In the genomic region with DNA sequence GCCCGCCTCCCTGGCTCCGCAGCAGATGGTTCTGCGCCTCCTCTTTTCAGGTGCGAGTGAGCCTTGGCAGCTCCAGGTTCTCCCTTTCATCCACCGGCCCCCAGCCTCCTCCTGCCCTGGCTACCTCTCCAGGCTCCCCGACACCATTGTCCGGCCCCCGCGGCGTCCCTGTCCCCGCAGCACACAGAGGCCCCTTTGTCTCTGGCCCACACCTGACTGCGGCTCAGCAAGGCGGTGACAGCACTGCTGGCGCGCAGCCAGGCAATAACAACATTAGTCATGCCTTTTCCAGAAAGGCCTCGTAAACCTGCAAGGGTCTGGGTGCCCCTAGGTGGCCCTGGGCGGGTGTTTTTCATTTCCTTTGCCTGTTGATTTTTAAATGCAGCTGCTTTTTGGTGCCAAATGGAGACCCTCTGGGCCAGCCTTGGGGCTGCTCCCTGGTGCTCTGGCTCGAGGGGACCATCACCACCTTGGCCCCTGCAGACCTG, we compare ENCODE assay signal across 1 cellular context.
TF ChIP-seq lines count a peak whose summit lies in the region.

No MANE protein-coding gene starts in this region.

TF ChIP-seq in HepG2, 621 proteins besides CTCF, POLR2A, EP300 and RAD21 (continued from another document and continues in another):
- 0 out of 2 replicates have a peak, but pooled peaks have one; percentile 29 for TF ChIP-seq KDM5B (CRISPR knock-in tag; IDR thresholded peaks at IDR 0.05; ENCODE audit: borderline replicate concordance)
- no peak for TF ChIP-seq ZNF674 (CRISPR knock-in tag; IDR thresholded peaks at IDR 0.05; ENCODE audit: low read depth)
- TF ChIP-seq, protein P1, sequence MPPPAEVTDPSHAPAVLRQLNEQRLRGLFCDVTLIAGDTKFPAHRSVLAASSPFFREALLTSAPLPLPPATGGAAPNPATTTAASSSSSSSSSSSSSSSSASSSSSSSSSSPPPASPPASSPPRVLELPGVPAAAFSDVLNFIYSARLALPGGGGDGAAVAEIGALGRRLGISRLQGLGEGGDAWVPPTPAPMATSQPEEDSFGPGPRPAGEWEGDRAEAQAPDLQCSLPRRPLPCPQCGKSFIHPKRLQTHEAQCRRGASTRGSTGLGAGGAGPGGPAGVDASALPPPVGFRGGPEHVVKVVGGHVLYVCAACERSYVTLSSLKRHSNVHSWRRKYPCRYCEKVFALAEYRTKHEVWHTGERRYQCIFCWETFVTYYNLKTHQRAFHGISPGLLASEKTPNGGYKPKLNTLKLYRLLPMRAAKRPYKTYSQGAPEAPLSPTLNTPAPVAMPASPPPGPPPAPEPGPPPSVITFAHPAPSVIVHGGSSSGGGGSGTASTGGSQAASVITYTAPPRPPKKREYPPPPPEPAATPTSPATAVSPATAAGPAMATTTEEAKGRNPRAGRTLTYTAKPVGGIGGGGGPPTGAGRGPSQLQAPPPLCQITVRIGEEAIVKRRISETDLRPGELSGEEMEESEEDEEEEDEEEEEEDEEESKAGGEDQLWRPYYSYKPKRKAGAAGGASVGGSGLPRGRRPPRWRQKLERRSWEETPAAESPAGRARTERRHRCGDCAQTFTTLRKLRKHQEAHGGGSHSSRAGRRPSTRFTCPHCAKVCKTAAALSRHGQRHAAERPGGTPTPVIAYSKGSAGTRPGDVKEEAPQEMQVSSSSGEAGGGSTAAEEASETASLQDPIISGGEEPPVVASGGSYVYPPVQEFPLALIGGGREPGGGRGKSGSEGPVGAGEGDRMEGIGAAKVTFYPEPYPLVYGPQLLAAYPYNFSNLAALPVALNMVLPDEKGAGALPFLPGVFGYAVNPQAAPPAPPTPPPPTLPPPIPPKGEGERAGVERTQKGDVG (CRISPR knock-in tag; IDR thresholded peaks at IDR 0.05; ENCODE audit: borderline replicate concordance), result no peak
- no peak for TF ChIP-seq ZNF781 (CRISPR knock-in tag; IDR thresholded peaks at IDR 0.05; ENCODE audit: borderline replicate concordance, not compliant biosample characterization)
- TF ChIP-seq SSRP1 (CRISPR knock-in tag; IDR thresholded peaks at IDR 0.05), result no peak
- TF ChIP-seq, protein P2, sequence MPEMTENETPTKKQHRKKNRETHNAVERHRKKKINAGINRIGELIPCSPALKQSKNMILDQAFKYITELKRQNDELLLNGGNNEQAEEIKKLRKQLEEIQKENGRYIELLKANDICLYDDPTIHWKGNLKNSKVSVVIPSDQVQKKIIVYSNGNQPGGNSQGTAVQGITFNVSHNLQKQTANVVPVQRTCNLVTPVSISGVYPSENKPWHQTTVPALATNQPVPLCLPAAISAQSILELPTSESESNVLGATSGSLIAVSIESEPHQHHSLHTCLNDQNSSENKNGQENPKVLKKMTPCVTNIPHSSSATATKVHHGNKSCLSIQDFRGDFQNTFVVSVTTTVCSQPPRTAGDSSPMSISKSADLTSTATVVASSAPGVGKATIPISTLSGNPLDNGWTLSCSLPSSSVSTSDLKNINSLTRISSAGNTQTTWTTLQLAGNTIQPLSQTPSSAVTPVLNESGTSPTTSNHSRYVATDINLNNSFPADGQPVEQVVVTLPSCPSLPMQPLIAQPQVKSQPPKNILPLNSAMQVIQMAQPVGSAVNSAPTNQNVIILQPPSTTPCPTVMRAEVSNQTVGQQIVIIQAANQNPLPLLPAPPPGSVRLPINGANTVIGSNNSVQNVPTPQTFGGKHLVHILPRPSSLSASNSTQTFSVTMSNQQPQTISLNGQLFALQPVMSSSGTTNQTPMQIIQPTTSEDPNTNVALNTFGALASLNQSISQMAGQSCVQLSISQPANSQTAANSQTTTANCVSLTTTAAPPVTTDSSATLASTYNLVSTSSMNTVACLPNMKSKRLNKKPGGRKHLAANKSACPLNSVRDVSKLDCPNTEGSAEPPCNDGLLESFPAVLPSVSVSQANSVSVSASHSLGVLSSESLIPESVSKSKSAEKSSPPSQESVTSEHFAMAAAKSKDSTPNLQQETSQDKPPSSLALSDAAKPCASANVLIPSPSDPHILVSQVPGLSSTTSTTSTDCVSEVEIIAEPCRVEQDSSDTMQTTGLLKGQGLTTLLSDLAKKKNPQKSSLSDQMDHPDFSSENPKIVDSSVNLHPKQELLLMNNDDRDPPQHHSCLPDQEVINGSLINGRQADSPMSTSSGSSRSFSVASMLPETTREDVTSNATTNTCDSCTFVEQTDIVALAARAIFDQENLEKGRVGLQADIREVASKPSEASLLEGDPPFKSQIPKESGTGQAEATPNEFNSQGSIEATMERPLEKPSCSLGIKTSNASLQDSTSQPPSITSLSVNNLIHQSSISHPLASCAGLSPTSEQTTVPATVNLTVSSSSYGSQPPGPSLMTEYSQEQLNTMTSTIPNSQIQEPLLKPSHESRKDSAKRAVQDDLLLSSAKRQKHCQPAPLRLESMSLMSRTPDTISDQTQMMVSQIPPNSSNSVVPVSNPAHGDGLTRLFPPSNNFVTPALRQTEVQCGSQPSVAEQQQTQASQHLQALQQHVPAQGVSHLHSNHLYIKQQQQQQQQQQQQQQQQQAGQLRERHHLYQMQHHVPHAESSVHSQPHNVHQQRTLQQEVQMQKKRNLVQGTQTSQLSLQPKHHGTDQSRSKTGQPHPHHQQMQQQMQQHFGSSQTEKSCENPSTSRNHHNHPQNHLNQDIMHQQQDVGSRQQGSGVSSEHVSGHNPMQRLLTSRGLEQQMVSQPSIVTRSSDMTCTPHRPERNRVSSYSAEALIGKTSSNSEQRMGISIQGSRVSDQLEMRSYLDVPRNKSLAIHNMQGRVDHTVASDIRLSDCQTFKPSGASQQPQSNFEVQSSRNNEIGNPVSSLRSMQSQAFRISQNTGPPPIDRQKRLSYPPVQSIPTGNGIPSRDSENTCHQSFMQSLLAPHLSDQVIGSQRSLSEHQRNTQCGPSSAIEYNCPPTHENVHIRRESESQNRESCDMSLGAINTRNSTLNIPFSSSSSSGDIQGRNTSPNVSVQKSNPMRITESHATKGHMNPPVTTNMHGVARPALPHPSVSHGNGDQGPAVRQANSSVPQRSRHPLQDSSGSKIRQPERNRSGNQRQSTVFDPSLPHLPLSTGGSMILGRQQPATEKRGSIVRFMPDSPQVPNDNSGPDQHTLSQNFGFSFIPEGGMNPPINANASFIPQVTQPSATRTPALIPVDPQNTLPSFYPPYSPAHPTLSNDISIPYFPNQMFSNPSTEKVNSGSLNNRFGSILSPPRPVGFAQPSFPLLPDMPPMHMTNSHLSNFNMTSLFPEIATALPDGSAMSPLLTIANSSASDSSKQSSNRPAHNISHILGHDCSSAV (CRISPR knock-in tag; IDR thresholded peaks at IDR 0.05; ENCODE audit: borderline replicate concordance), result no peak
- TF ChIP-seq MXD4 (CRISPR knock-in tag; IDR thresholded peaks at IDR 0.05), result 0 out of 2 replicates have a peak, but pooled peaks have one; percentile 22
- no peak for TF ChIP-seq NFRKB (IDR thresholded peaks at IDR 0.05)
- peak; percentile 72; the same call in 1 of the 2 replicates for TF ChIP-seq ZMAT3 (CRISPR knock-in tag; conservative IDR thresholded peaks at IDR 0.05)
- TF ChIP-seq, protein P3, sequence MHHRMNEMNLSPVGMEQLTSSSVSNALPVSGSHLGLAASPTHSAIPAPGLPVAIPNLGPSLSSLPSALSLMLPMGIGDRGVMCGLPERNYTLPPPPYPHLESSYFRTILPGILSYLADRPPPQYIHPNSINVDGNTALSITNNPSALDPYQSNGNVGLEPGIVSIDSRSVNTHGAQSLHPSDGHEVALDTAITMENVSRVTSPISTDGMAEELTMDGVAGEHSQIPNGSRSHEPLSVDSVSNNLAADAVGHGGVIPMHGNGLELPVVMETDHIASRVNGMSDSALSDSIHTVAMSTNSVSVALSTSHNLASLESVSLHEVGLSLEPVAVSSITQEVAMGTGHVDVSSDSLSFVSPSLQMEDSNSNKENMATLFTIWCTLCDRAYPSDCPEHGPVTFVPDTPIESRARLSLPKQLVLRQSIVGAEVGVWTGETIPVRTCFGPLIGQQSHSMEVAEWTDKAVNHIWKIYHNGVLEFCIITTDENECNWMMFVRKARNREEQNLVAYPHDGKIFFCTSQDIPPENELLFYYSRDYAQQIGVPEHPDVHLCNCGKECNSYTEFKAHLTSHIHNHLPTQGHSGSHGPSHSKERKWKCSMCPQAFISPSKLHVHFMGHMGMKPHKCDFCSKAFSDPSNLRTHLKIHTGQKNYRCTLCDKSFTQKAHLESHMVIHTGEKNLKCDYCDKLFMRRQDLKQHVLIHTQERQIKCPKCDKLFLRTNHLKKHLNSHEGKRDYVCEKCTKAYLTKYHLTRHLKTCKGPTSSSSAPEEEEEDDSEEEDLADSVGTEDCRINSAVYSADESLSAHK (CRISPR knock-in tag; IDR thresholded peaks at IDR 0.05; ENCODE audit: borderline replicate concordance), result no peak
- TF ChIP-seq ZNF720 (CRISPR knock-in tag; IDR thresholded peaks at IDR 0.05), result no peak
- TF ChIP-seq ZNF567 (CRISPR knock-in tag; IDR thresholded peaks at IDR 0.05; ENCODE audit: borderline replicate concordance), result no peak
- no peak for TF ChIP-seq NFIB (CRISPR knock-in tag; IDR thresholded peaks at IDR 0.05; ENCODE audit: borderline replicate concordance)
- no peak for TF ChIP-seq ZNF335 (CRISPR knock-in tag; IDR thresholded peaks at IDR 0.05)
- TF ChIP-seq BHLHE40 (IDR thresholded peaks at IDR 0.05; ENCODE audit: low read length), result no peak
- no peak for TF ChIP-seq ZNF432 (CRISPR knock-in tag; IDR thresholded peaks at IDR 0.05; ENCODE audit: borderline replicate concordance)
- TF ChIP-seq PCBP1 (IDR thresholded peaks at IDR 0.05; ENCODE audit: borderline replicate concordance, low read depth, low read length), result no peak
- no peak for TF ChIP-seq ZNF333 (CRISPR knock-in tag; IDR thresholded peaks at IDR 0.05; ENCODE audit: borderline replicate concordance)
- TF ChIP-seq, protein P4, sequence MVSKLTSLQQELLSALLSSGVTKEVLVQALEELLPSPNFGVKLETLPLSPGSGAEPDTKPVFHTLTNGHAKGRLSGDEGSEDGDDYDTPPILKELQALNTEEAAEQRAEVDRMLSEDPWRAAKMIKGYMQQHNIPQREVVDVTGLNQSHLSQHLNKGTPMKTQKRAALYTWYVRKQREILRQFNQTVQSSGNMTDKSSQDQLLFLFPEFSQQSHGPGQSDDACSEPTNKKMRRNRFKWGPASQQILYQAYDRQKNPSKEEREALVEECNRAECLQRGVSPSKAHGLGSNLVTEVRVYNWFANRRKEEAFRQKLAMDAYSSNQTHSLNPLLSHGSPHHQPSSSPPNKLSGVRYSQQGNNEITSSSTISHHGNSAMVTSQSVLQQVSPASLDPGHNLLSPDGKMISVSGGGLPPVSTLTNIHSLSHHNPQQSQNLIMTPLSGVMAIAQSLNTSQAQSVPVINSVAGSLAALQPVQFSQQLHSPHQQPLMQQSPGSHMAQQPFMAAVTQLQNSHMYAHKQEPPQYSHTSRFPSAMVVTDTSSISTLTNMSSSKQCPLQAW (CRISPR knock-in tag; IDR thresholded peaks at IDR 0.05), result peak; percentile 61
- no peak for TF ChIP-seq ZNF598 (CRISPR knock-in tag; IDR thresholded peaks at IDR 0.05; ENCODE audit: borderline replicate concordance)
- no peak for TF ChIP-seq MED13 (CRISPR knock-in tag; IDR thresholded peaks at IDR 0.05)
- no peak for TF ChIP-seq ZNF546 (CRISPR knock-in tag; conservative IDR thresholded peaks at IDR 0.05)
- no peak; the same call in 1 of the 2 replicates for TF ChIP-seq ZNF543 (CRISPR knock-in tag; IDR thresholded peaks at IDR 0.05)
- TF ChIP-seq ZMYM4 (CRISPR knock-in tag; IDR thresholded peaks at IDR 0.05), result peak; percentile 29; the same call in 1 of the 2 replicates
- TF ChIP-seq HNF4G (IDR thresholded peaks at IDR 0.05; ENCODE audit: borderline replicate concordance, low read depth, low read length), result no peak
- no peak for TF ChIP-seq HNF4G (CRISPR knock-in tag; IDR thresholded peaks at IDR 0.05; ENCODE audit: borderline replicate concordance, low read depth)
- no peak for TF ChIP-seq PRMT3 (CRISPR knock-in tag; IDR thresholded peaks at IDR 0.05; ENCODE audit: borderline replicate concordance, low read depth)
- TF ChIP-seq, protein P5, sequence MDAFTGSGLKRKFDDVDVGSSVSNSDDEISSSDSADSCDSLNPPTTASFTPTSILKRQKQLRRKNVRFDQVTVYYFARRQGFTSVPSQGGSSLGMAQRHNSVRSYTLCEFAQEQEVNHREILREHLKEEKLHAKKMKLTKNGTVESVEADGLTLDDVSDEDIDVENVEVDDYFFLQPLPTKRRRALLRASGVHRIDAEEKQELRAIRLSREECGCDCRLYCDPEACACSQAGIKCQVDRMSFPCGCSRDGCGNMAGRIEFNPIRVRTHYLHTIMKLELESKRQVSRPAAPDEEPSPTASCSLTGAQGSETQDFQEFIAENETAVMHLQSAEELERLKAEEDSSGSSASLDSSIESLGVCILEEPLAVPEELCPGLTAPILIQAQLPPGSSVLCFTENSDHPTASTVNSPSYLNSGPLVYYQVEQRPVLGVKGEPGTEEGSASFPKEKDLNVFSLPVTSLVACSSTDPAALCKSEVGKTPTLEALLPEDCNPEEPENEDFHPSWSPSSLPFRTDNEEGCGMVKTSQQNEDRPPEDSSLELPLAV (CRISPR knock-in tag; conservative IDR thresholded peaks at IDR 0.05; ENCODE audit: low read depth), result no peak
- TF ChIP-seq, protein P6, sequence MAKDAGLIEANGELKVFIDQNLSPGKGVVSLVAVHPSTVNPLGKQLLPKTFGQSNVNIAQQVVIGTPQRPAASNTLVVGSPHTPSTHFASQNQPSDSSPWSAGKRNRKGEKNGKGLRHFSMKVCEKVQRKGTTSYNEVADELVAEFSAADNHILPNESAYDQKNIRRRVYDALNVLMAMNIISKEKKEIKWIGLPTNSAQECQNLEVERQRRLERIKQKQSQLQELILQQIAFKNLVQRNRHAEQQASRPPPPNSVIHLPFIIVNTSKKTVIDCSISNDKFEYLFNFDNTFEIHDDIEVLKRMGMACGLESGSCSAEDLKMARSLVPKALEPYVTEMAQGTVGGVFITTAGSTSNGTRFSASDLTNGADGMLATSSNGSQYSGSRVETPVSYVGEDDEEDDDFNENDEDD (CRISPR knock-in tag; IDR thresholded peaks at IDR 0.05; ENCODE audit: borderline replicate concordance), result peak; percentile 52; the same call in 1 of the 2 replicates
- TF ChIP-seq DNMT3B (CRISPR knock-in tag; conservative IDR thresholded peaks at IDR 0.05), result no peak; the same call in 1 of the 2 replicates
- peak; percentile 83 for TF ChIP-seq ZBTB7B (CRISPR knock-in tag; IDR thresholded peaks at IDR 0.05)
- no peak for TF ChIP-seq SRY (CRISPR knock-in tag; IDR thresholded peaks at IDR 0.05)
- TF ChIP-seq ZNF230 (CRISPR knock-in tag; IDR thresholded peaks at IDR 0.05), result 0 out of 2 replicates have a peak, but pooled peaks have one; percentile 32
- no peak for TF ChIP-seq DNMT1 (CRISPR knock-in tag; IDR thresholded peaks at IDR 0.05)
- TF ChIP-seq ZNF354B (CRISPR knock-in tag; IDR thresholded peaks at IDR 0.05), result no peak
- peak; percentile 54; the same call in 1 of the 2 replicates for TF ChIP-seq GABPB1 (CRISPR knock-in tag; IDR thresholded peaks at IDR 0.05)
- TF ChIP-seq MBNL3 (CRISPR knock-in tag; conservative IDR thresholded peaks at IDR 0.05), result no peak
- TF ChIP-seq NFKB2 (CRISPR knock-in tag; IDR thresholded peaks at IDR 0.05; ENCODE audit: borderline replicate concordance), result no peak
- no peak for TF ChIP-seq SIX4 (CRISPR knock-in tag; IDR thresholded peaks at IDR 0.05)
- TF ChIP-seq MED8 (CRISPR knock-in tag; IDR thresholded peaks at IDR 0.05; ENCODE audit: insufficient replicate concordance), result peak; percentile 55
- no peak for TF ChIP-seq ZFYVE20 (CRISPR knock-in tag; IDR thresholded peaks at IDR 0.05; ENCODE audit: borderline replicate concordance, low read depth)
- no peak for TF ChIP-seq CCAR2 (optimal IDR thresholded peaks at IDR 0.05; ENCODE audit: low read depth, low read length)
- peak; percentile 66 for TF ChIP-seq HDAC1 (CRISPR knock-in tag; IDR thresholded peaks at IDR 0.05)
- no peak for TF ChIP-seq TAF1 (CRISPR knock-in tag; IDR thresholded peaks at IDR 0.05)
- TF ChIP-seq SALL1 (CRISPR knock-in tag; IDR thresholded peaks at IDR 0.05), result peak; percentile 89
- TF ChIP-seq ZNF737 (CRISPR knock-in tag; IDR thresholded peaks at IDR 0.05; ENCODE audit: borderline replicate concordance), result no peak
